ENCODE assay signal across 20 cellular contexts in the genomic region with DNA sequence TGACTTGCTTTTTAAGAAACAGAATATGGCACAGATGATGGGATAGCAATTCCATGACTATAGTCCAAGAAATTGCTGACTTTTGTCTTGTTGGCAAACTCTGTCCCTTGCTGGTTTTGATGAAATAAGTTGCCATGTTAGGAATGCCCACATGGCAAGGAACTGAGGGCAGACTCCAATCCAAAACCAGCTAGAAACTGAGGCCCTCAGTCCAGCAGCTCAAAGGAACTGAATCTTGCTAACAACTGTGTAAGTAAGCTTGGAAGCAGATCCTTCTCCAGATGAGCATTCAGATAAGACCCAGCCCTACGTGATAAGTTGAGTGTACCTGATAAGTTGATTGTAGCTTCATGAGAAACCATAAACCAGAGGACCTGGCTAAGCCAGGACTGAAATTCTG.
"Had no signal": no experiment of that assay in that cellular context is flagged by ENCODE, and none has a peak within 500 bp of the region (broad histone marks: within the 10 kb centered on the region; RNA-seq: fewer than 3 reads in every experiment).

No MANE protein-coding gene starts in this region.

- H3K27ac ChIP-seq: breast epithelium, KMS-11, Peyer's patch, RWPE1, SJSA1 had no signal

- H3K9ac ChIP-seq: KMS-11 had no signal

- ATAC-seq: activated CD8-positive, alpha-beta memory T cell treated with anti-CD3 and anti-CD28 coated beads, Interleukin-2, amount 10 ng/mL, durations not matched to agents 7 days and 5 days; T-cell had no signal

- H3K4me2 ChIP-seq: KMS-11 had no signal

- H3K36me3 ChIP-seq: breast epithelium, Peyer's patch, SJSA1 had no signal

- DNase-seq: activated B cell treated with CpG ODN at 0.5 μM for 24 hours; activated CD4-positive, alpha-beta T cell treated with anti-CD3 and anti-CD28 coated beads for 1 hour; activated CD4-positive, alpha-beta T cell treated with anti-CD3 and anti-CD28 coated beads, Interleukin-2, amount 10 ng/mL, durations not matched to agents 24 days and 14 days; activated CD4-positive, alpha-beta T cell treated with anti-CD3 and anti-CD28 coated beads, Interleukin-2, amount 50 U/mL, for 48 hours; activated CD8-positive, alpha-beta memory T cell treated with anti-CD3 and anti-CD28 coated beads, Interleukin-2, amount 10 ng/mL, durations not matched to agents 7 days and 5 days; activated effector memory CD4-positive, alpha-beta T cell treated with Interleukin-2 at 50 U/mL for 16 hours; activated naive CD4-positive, alpha-beta T cell; activated T-cell treated with anti-CD3 and anti-CD28 coated beads, Interleukin-2, amount 50 U/mL, for 24 hours; aorta; NCI-H1436; NCI-H2227 treated with DMSO at 0.1 percent for 48 hours; NCI-H524 treated with DMSO at 0.1 percent for 48 hours; T-cell; T-helper 2 cell had no signal

- H3K9me3 ChIP-seq: breast epithelium, Peyer's patch, SJSA1 had no signal

- FAIRE-seq: TTC549 had no signal

- H3K4me1 ChIP-seq: breast epithelium, Peyer's patch, SJSA1 had no signal

- H3K4me3 ChIP-seq: breast epithelium, Peyer's patch, SJSA1 had no signal

- H3K27me3 ChIP-seq: breast epithelium, Peyer's patch, SJSA1 had no signal
